18 cellular contexts compared by ENCODE assay signal in the genomic region with DNA sequence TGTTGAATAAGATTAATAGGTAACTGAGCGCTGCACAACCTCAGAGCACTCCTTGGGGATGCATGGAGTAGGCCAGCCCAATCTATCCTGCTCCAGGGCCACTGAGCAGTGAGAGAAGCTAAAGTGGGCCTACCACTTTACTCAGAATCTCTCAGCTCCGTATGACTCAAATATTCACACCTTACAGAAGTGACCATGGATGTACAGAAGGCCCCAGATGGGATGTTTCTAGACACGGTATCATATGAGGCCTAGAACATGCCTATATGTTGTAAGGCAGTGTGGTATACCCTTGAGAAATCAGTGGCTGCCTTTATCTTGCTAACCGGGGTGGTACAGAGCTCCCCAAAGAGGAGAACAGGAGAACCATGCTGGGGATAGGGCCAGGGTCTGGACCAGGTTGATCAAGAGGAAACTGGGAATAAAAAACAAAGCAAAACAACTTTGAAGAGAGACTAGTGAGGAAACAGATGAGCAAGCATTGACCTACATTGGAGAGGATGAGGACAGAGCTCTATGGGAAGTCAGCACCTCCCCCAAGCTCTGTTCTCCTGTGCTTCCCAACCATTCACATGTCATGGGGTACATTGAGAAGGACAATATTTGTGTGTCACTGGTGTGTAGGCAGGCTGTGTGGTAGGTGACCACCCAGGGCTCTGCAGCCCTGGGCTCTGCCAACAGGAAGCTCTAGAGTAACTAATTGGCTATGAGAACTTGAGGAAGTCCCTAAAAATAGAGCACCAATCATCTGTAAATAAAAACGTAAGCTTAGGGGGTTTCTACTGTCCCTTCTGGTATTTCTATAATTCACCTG. TPM values are rescaled to one million over a fixed set of nuclear protein-coding genes. Genes with fewer than 3 reads are reported as not detected.
DNase-seq lines count a peak whose midpoint lies in the region; ATAC-seq and TF ChIP-seq lines count a peak whose summit lies in the region.
"Had no signal": no experiment of that assay in that cellular context is flagged by ENCODE, and none has a peak within 500 bp of the region (broad histone marks: within the 10 kb centered on the region; RNA-seq: fewer than 3 reads in every experiment).

No MANE protein-coding gene starts in this region.

- H2BK12ac ChIP-seq in H9 (ENCODE audit: insufficient read length, low read depth, low read length): no peak overlapping the region

- H3K9ac ChIP-seq in BLaER1 (no peak overlapping the region), H9 (ENCODE audit: extremely low read depth, insufficient read length, low read length) (no peak overlapping the region)

- H4K20me1 ChIP-seq in BLaER1: peaks cover 3% of the 10 kb centered on the region; the same call in 1 of the 2 replicates
- H4K20me1 ChIP-seq in H9 (ENCODE audit: control insufficient read depth, insufficient read depth, insufficient read length): no peaks in the 10 kb centered on the region

- peaks cover 7 to 23% (median 23%) of the 10 kb centered on the region in 3 donors for H3K36me3 Mint-ChIP-seq in CD8-positive, alpha-beta memory T cell
- H3K36me3 Mint-ChIP-seq in activated CD8-positive, alpha-beta T cell treated with anti-CD3 and anti-CD28 coated beads for 36 hours (ENCODE audit: low read depth): peaks cover 50% of the 10 kb centered on the region
- peaks cover 0 to 7% (median 3%) of the 10 kb centered on the region in 3 experiments; a peak in 4 of 7 replicates for H3K36me3 Mint-ChIP-seq in H9 (ENCODE audit: insufficient read depth in 1 of 3, low read depth in 3 of 3)

- H4K8ac ChIP-seq in H9 (replicated peaks; ENCODE audit: insufficient read length, low read depth, low read length): no peak overlapping the region

- no peak overlapping the region for H3K4ac ChIP-seq in H9 (ENCODE audit: low read depth, low read length)

- H3K79me1 ChIP-seq in H9 (ENCODE audit: insufficient read depth, low read depth, low read length, poor library complexity, severe bottlenecking): no peaks in the 10 kb centered on the region

- H3K4me2 ChIP-seq in BLaER1: peak overlapping the region; percentile 41
- no peak overlapping the region for H3K4me2 ChIP-seq in H9 (ENCODE audit: insufficient read depth, insufficient read length, low read length)

- H2AFZ ChIP-seq in H9 (ENCODE audit: low read length): no peak overlapping the region

- TF ChIP-seq CTCF in activated CD8-positive, alpha-beta T cell treated with anti-CD3 and anti-CD28 coated beads for 36 hours (IDR thresholded peaks at IDR 0.05): no peak
- TF ChIP-seq CTCF in H9 (conservative IDR thresholded peaks at IDR 0.05) (no peak), lower lobe of right lung (IDR thresholded peaks at IDR 0.05) (no peak)

- no CpG with 5 or more reads among the region's 5 CpGs for WGBS in H9 (ENCODE audit: extremely low coverage, insufficient read length, low lambda C conversion rate)

- H3K79me2 ChIP-seq in H9 (ENCODE audit: insufficient read depth, low read length): no peaks in the 10 kb centered on the region

- CTCF ChIA-PET in CD8-positive, alpha-beta memory T cell (lab: Charles Lee): interaction anchor here (1.2 to 5.2 kb wide), 4 partner anchors 9 to 150 kb away, joined by 3 to 16 read pairs (median 6); no protein-coding TSS in a partner anchor
- CTCF ChIA-PET in activated CD8-positive, alpha-beta T cell treated with anti-CD3 and anti-CD28 coated beads for 36 hours (lab: Charles Lee): interaction anchor here (1.0 to 3.0 kb wide), 7 partner anchors 9 to 702 kb away, joined by 3 to 26 read pairs (median 6); no protein-coding TSS in a partner anchor

- H4K91ac ChIP-seq in H9 (ENCODE audit: insufficient read length, low read depth, low read length): no peak overlapping the region

- H3K9me3 Mint-ChIP-seq in CD8-positive, alpha-beta memory T cell: peaks cover 0 to 8% (median 4%) of the 10 kb centered on the region in 5 donors
- peaks cover 13% of the 10 kb centered on the region for H3K9me3 Mint-ChIP-seq in activated CD8-positive, alpha-beta T cell treated with anti-CD3 and anti-CD28 coated beads for 36 hours
- peaks cover 8% of the 10 kb centered on the region in 2 experiments for H3K9me3 Mint-ChIP-seq in H9

- no peak overlapping the region for H3K23ac ChIP-seq in H9 (ENCODE audit: insufficient read length, low read depth, low read length)

- no peak overlapping the region for H3K56ac ChIP-seq in H9 (ENCODE audit: insufficient read length, low read depth, low read length)

- no peak overlapping the region for H2BK120ac ChIP-seq in H9 (ENCODE audit: low read depth, low read length, poor library complexity, severe bottlenecking)

- H3K4me1 ChIP-seq in BLaER1 (peaks cover 28% of the 10 kb centered on the region), H9 (ENCODE audit: insufficient read depth, low read length) (no peaks in the 10 kb centered on the region; the same call in 1 of the 2 replicates), lower lobe of right lung (peaks cover 7% of the 10 kb centered on the region)
- H3K4me1 ChIP-seq in CD8-positive, alpha-beta memory T cell (ENCODE audit: insufficient read depth, low read length): peaks cover 41% of the 10 kb centered on the region
- H3K4me1 ChIP-seq: body of pancreas, colonic mucosa had no signal

- POLR2A ChIA-PET in CD8-positive, alpha-beta memory T cell (lab: Charles Lee): interaction anchor here (0.5 kb wide), 1 partner anchor 170 kb away, joined by 6 read pairs; no protein-coding TSS in a partner anchor
- POLR2A ChIA-PET in activated CD8-positive, alpha-beta T cell treated with anti-CD3 and anti-CD28 coated beads for 36 hours (lab: Charles Lee): interaction anchor here (0.6 to 4.3 kb wide), 12 partner anchors 8 to 389 kb away, joined by 3 to 21 read pairs (median 4); a partner anchor contains a TSS

- no peak overlapping the region for H2BK20ac ChIP-seq in H9 (ENCODE audit: low read depth, low read length, poor library complexity, severe bottlenecking)

- no peak overlapping the region for H2BK15ac ChIP-seq in H9 (ENCODE audit: low read depth, low read length)

- H3K27me3 ChIP-seq in BLaER1 (peaks cover 17% of the 10 kb centered on the region), H9 (ENCODE audit: insufficient read depth, low read length) (peaks cover 16% of the 10 kb centered on the region), lower lobe of right lung (ENCODE audit: low read depth) (no peaks in the 10 kb centered on the region)
- H3K27me3 ChIP-seq in CD8-positive, alpha-beta memory T cell (ENCODE audit: insufficient read depth, low read length, poor library complexity, severe bottlenecking): no peaks in the 10 kb centered on the region
- H3K27me3 ChIP-seq: body of pancreas, foreskin keratinocyte, sigmoid colon had no signal

- no peak for DNase-seq in CD8-positive, alpha-beta memory T cell
- DNase-seq in activated CD8-positive, alpha-beta T cell treated with anti-CD3 and anti-CD28 coated beads for 36 hours: no peak
- DNase-seq in germinal center (ENCODE audit: low spot score) (peak; percentile 33), H9 (no peak), lower lobe of right lung (no peak)
- DNase-seq: body of pancreas; colonic mucosa; DMS 273 treated with DMSO at 0.1 percent for 48 hours; foreskin keratinocyte; GOT3; NCI-H2081; NCI-H510A; sigmoid colon; stimulated activated CD4-positive, alpha-beta T cell treated with anti-CD3 and anti-CD28 coated beads, Interleukin-1b, Interleukin-23, amount 100 ng/mL, for 48 hours had no signal

- no peak overlapping the region for H2BK5ac ChIP-seq in H9 (ENCODE audit: insufficient read length, low read length)

- no peak overlapping the region for H2AK5ac ChIP-seq in H9 (ENCODE audit: insufficient read length, low read length)

- peak; percentile 24 for ATAC-seq in activated CD8-positive, alpha-beta T cell treated with anti-CD3 and anti-CD28 coated beads for 36 hours
- ATAC-seq in GM21360 (IDR thresholded peaks at IDR 0.05; ENCODE audit: unreplicated experiment) (no peak), lower lobe of right lung (no peak)
- ATAC-seq: body of pancreas, foreskin keratinocyte, left lobe of liver had no signal

- intact Hi-C loops in activated CD8-positive, alpha-beta T cell treated with anti-CD3 and anti-CD28 coated beads for 36 hours (cut with micrococcal nuclease): no loop called here
- intact Hi-C loops in lower lobe of right lung (cut with DNase I): no loop called here

- H3K18ac ChIP-seq in H9 (ENCODE audit: insufficient read length, low read depth, low read length): no peak overlapping the region

- H3T11ph ChIP-seq in H9 (ENCODE audit: low read length): no peak overlapping the region

- no peak overlapping the region for H4K5ac ChIP-seq in H9 (ENCODE audit: insufficient read length, low read depth, low read length)

- peaks cover 62 to 65% (median 64%) of the 10 kb centered on the region in 3 donors for H3K4me1 Mint-ChIP-seq in CD8-positive, alpha-beta memory T cell
- peaks cover 69% of the 10 kb centered on the region for H3K4me1 Mint-ChIP-seq in activated CD8-positive, alpha-beta T cell treated with anti-CD3 and anti-CD28 coated beads for 36 hours (ENCODE audit: low read depth)
- H3K4me1 Mint-ChIP-seq in H9: peaks cover 5 to 26% of the 10 kb centered on the region in 2 experiments

- no peak overlapping the region for H3K4me3 ChIP-seq in BLaER1
- no peak overlapping the region for H3K4me3 ChIP-seq in CD8-positive, alpha-beta memory T cell (ENCODE audit: low read length)
- no peak overlapping the region for H3K4me3 ChIP-seq in lower lobe of right lung
- H3K4me3 ChIP-seq: body of pancreas, colonic mucosa, sigmoid colon had no signal

- H3K27me3 Mint-ChIP-seq in CD8-positive, alpha-beta memory T cell: peaks cover 0 to 2% of the 10 kb centered on the region in 2 donors
- peaks cover under 1% of the 10 kb centered on the region for H3K27me3 Mint-ChIP-seq in activated CD8-positive, alpha-beta T cell treated with anti-CD3 and anti-CD28 coated beads for 36 hours
- peaks cover 52% of the 10 kb centered on the region for H3K27me3 Mint-ChIP-seq in H9 (ENCODE audit: low read depth)

- H3K14ac ChIP-seq in H9 (ENCODE audit: insufficient read depth, low read length): no peak overlapping the region

- H3K36me3 ChIP-seq in BLaER1: no peaks in the 10 kb centered on the region
- no peaks in the 10 kb centered on the region for H3K36me3 ChIP-seq in CD8-positive, alpha-beta memory T cell (ENCODE audit: insufficient read depth, low read length)
- peaks cover 30% of the 10 kb centered on the region for H3K36me3 ChIP-seq in lower lobe of right lung
- H3K36me3 ChIP-seq: colonic mucosa had no signal

- H3K4me3 Mint-ChIP-seq in CD8-positive, alpha-beta memory T cell: peak overlapping the region; percentile 16 to 76 (median 34)
- peak overlapping the region; percentile 21 for H3K4me3 Mint-ChIP-seq in activated CD8-positive, alpha-beta T cell treated with anti-CD3 and anti-CD28 coated beads for 36 hours
- H3K4me3 Mint-ChIP-seq in H9: no peak overlapping the region; a peak in 1 of 5 replicates

- H3K27ac ChIP-seq in BLaER1 (no peak overlapping the region), H9 (ENCODE audit: insufficient read length, low read depth, low read length) (no peak overlapping the region), lower lobe of right lung (no peak overlapping the region)
- no peak overlapping the region for H3K27ac ChIP-seq in CD8-positive, alpha-beta memory T cell (ENCODE audit: low read depth, low read length)
- H3K27ac ChIP-seq: body of pancreas, colonic mucosa, foreskin keratinocyte, HL-60, sigmoid colon had no signal

- peak overlapping the region; percentile 71 to 98 (median 85) for H3K27ac Mint-ChIP-seq in CD8-positive, alpha-beta memory T cell
- peak overlapping the region; percentile 92 for H3K27ac Mint-ChIP-seq in activated CD8-positive, alpha-beta T cell treated with anti-CD3 and anti-CD28 coated beads for 36 hours
- no peak overlapping the region for H3K27ac Mint-ChIP-seq in H9

- H3K23me2 ChIP-seq in H9 (ENCODE audit: insufficient read length, low read depth, low read length, poor library complexity, severe bottlenecking): no peaks in the 10 kb centered on the region

- H3K9me3 ChIP-seq in BLaER1: peaks cover 19% of the 10 kb centered on the region
- H3K9me3 ChIP-seq in CD8-positive, alpha-beta memory T cell (ENCODE audit: low read length): no peaks in the 10 kb centered on the region
- no peaks in the 10 kb centered on the region for H3K9me3 ChIP-seq in H9 (ENCODE audit: control insufficient read depth, low read depth, low read length)
- no peaks in the 10 kb centered on the region for H3K9me3 ChIP-seq in lower lobe of right lung
- H3K9me3 ChIP-seq: colonic mucosa had no signal

RNA-seq across cellular contexts. Expression of a gene that starts 31.4 kb away (rescaled TPM):
- 100 to 1,000 TPM; 159 to 171 TPM for total RNA-seq in CD8-positive, alpha-beta memory T cell
- 285 TPM for polyA plus RNA-seq in CD8-positive, alpha-beta memory T cell
- 10 to 100 TPM; 55.8 to 58.7 TPM for total RNA-seq in activated CD8-positive, alpha-beta T cell treated with anti-CD3 and anti-CD28 coated beads for 36 hours
- total RNA-seq in H9 (2021): not detected in 2 replicates
- total RNA-seq in lower lobe of right lung: 341 TPM

Comparison
In these comparisons a context has a peak if more than half of its experiments do, and no peak if none do; other contexts are left out.
1. H3K27ac Mint-ChIP-seq: peak in CD8-positive, alpha-beta memory T cell (8 of 8) and activated CD8-positive, alpha-beta T cell treated with anti-CD3 and anti-CD28 coated beads for 36 hours (single experiment); none in H9 (0 of 3).
2. H3K4me3 Mint-ChIP-seq: peak in CD8-positive, alpha-beta memory T cell (7 of 7) and activated CD8-positive, alpha-beta T cell treated with anti-CD3 and anti-CD28 coated beads for 36 hours (single experiment); none in H9 (0 of 2).
3. RNA of a gene that starts 31.4 kb away (total RNA-seq): 341 TPM in lower lobe of right lung (single experiment), 159 to 171 TPM in CD8-positive, alpha-beta memory T cell and 55.8 to 58.7 TPM in activated CD8-positive, alpha-beta T cell treated with anti-CD3 and anti-CD28 coated beads for 36 hours; not detected in H9; every median in the first group is over 10 times any median in the second.